Comparison of ENCODE assay signal across 18 cellular contexts in the genomic region with DNA sequence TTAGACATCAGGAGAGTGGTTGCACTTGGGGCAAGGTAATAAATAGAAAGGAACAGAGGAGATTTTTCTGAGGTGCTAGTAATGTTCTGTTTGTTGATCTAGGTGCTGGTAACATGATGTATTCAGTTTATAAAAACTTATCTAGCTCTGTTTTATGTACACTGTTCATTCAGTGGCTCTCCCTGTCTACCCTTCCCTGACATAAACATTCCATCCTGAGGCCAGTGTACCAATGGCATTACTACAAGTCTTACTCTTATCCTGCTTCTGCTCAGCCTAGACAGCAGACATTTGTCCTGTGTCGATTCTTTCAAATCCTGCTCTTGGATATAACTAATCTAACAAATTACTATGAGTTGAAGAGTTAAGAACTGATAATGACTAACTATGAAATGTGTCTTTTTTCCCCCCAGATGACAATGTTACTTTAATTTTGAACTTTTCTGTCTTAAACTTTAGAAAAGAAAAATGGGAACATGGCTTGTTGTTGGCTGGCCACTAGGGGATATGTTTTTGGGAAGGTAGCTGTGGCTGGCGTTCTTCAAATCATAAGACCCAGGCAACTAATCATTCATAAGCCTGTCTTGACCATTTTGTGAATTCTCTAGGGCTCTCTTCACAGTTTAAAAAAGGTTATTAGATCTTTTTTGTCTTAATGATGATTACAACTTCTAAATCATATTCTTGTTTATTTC.
"Had no signal": no experiment of that assay in that cellular context is flagged by ENCODE, and none has a peak within 500 bp of the region (broad histone marks: within the 10 kb centered on the region; RNA-seq: fewer than 3 reads in every experiment).

No MANE protein-coding gene starts in this region.

- H3K27ac Mint-ChIP-seq: activated T-helper 17 cell treated with anti-CD3 and anti-CD28 coated beads, Interleukin-2, amount 50 U/mL, for 72 hours; naive thymus-derived CD8-positive, alpha-beta T cell; T-helper 2 cell treated with Interferon-gamma antibody and Interleukin-4, amounts not matched to agents 5 μg/mL and 100 μg/mL, for 36 hours had no signal

- DNase-seq: activated CD4-positive, alpha-beta T cell treated with anti-CD3 and anti-CD28 coated beads, Interleukin-2, amount 50 U/mL, for 1 hour; activated CD4-positive, CD25-positive, alpha-beta regulatory T cell; activated naive CD4-positive, alpha-beta T cell treated with Interleukin-2 at 50 U/mL for 16 hours; anterior cingulate cortex; brain microvascular endothelial cell; cerebellar nuclear complex; effector CD8-positive, alpha-beta T cell; foreskin melanocyte; naive thymus-derived CD8-positive, alpha-beta T cell; small intestine; stimulated activated CD4-positive, alpha-beta T cell treated with anti-CD3 and anti-CD28 coated beads, Interleukin-4, amount 100 ng/mL, for 4 hours; stimulated activated CD8-positive, alpha-beta memory T cell treated with anti-CD3 and anti-CD28 coated beads, Interleukin-4, amount 100 ng/mL, for 48 hours; stimulated activated naive CD4-positive, alpha-beta T cell treated with Interleukin-2 at 50 U/mL for 16 hours; upper lobe of right lung had no signal

- H3K27ac ChIP-seq: brain microvascular endothelial cell, upper lobe of right lung had no signal

- H3K4me3 ChIP-seq: upper lobe of right lung had no signal

- H3K27me3 ChIP-seq: brain microvascular endothelial cell, upper lobe of right lung had no signal

- H3K4me3 Mint-ChIP-seq: activated T-helper 17 cell treated with anti-CD3 and anti-CD28 coated beads, Interleukin-2, amount 50 U/mL, for 72 hours; naive thymus-derived CD8-positive, alpha-beta T cell; T-helper 2 cell treated with Interferon-gamma antibody and Interleukin-4, amounts not matched to agents 5 μg/mL and 100 μg/mL, for 36 hours had no signal

- ATAC-seq: activated T-helper 17 cell treated with anti-CD3 and anti-CD28 coated beads, Interleukin-2, amount 50 U/mL, for 72 hours; naive thymus-derived CD8-positive, alpha-beta T cell; right cardiac atrium; upper lobe of right lung had no signal

- H3K27me3 Mint-ChIP-seq: activated T-helper 17 cell treated with anti-CD3 and anti-CD28 coated beads, Interleukin-2, amount 50 U/mL, for 72 hours had no signal

- FAIRE-seq: islet of Langerhans, small intestine had no signal

- H3K36me3 ChIP-seq: brain microvascular endothelial cell, upper lobe of right lung had no signal

- H3K4me1 ChIP-seq: upper lobe of right lung had no signal

- H3K4me1 Mint-ChIP-seq: activated T-helper 17 cell treated with anti-CD3 and anti-CD28 coated beads, Interleukin-2, amount 50 U/mL, for 72 hours; naive thymus-derived CD8-positive, alpha-beta T cell had no signal
